30 cellular contexts compared by ENCODE assay signal in the genomic region with DNA sequence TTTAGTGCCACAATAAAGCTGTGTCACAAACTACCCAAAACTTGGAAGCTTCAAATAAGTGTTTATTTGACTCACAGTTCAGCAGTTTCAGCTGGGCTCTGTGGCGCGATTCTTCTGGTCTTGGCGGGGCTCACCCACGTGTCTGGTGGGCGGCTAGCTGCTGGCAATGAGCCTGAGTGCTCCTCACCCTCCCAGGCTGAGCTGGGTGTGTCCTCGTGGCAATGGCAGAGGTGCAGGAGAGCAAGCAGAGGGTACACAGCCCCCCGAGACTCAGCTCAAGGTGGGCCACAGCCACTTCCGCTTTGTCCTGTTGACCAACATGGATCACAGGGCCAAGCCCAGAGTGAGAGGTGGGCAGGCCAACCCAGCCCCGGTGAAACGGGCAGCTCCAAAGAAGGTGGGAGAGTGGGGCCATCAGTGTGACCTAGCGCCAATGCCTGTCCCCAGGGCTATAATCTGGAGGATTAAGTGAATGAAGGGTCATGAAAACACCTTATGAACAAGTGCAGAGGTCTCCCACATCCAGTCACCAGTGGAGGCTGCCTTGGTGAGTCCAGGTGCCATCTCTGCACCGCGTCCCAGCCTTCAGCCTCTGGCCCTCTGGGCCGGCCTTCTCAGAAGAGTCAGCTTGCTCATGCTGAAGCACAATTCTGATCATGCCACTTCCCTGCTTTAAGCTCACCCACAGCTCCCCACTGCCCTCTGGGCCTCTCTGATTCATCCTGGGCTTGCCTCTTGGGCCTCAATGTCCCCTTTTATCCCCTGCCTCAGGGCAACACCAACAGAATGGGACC.
DNase-seq lines count a peak whose midpoint lies in the region; ATAC-seq and TF ChIP-seq lines count a peak whose summit lies in the region.
"Had no signal": no experiment of that assay in that cellular context is flagged by ENCODE, and none has a peak within 500 bp of the region (broad histone marks: within the 10 kb centered on the region; RNA-seq: fewer than 3 reads in every experiment).

No MANE protein-coding gene starts in this region.

- no peak for TF ChIP-seq CTCF in brain (conservative IDR thresholded peaks at IDR 0.05)
- no peak for TF ChIP-seq CTCF in esophagus muscularis mucosa (IDR thresholded peaks at IDR 0.05)

- peaks cover 5 to 11% (median 8%) of the 10 kb centered on the region in 4 donors for H3K4me1 ChIP-seq in esophagus muscularis mucosa
- H3K4me1 ChIP-seq: BLaER1, Caco-2, foreskin keratinocyte, prostate gland had no signal

- H3K36me3 ChIP-seq in esophagus muscularis mucosa = no peaks in the 10 kb centered on the region
- H3K36me3 ChIP-seq: BLaER1, heart left ventricle, neutrophil, prostate gland, SJSA1, tibial artery had no signal

- no peak overlapping the region for H3K27ac Mint-ChIP-seq in stimulated activated naive CD8-positive, alpha-beta T cell treated with anti-CD3 and anti-CD28 coated beads, Interleukin-15, amount 100 ng/mL, for 72 hours
- H3K27ac Mint-ChIP-seq in brain = peak overlapping the region in 3 of 5 experiments; percentile 24 to 94 (median 78)
- H3K27ac Mint-ChIP-seq: activated CD4-positive, alpha-beta memory T cell treated with anti-CD3 and anti-CD28 coated beads for 36 hours; activated naive CD4-positive, alpha-beta T cell treated with anti-CD3 and anti-CD28 coated beads for 36 hours; effector memory CD8-positive, alpha-beta T cell had no signal

- ATAC-seq in stimulated activated naive CD8-positive, alpha-beta T cell treated with anti-CD3 and anti-CD28 coated beads, Interleukin-15, Interleukin-2, amounts not matched to agents 100 U/mL and 50 U/mL, for 24 hours = peak; percentile 28
- no peak for ATAC-seq in stimulated activated naive CD8-positive, alpha-beta T cell treated with anti-CD3 and anti-CD28 coated beads, Interleukin-15, amount 100 ng/mL, for 72 hours
- ATAC-seq in sciatic nerve = peak; percentile 26
- ATAC-seq: activated CD4-positive, CD25-positive, alpha-beta regulatory T cell treated with anti-CD3 and anti-CD28 coated beads, Interleukin-2, amount 50 U/mL, for 24 hours; effector memory CD8-positive, alpha-beta T cell; foreskin keratinocyte; heart left ventricle had no signal

- H3K27me3 ChIP-seq in esophagus muscularis mucosa = peaks cover 0 to 6% (median 0%) of the 10 kb centered on the region in 4 donors
- H3K27me3 ChIP-seq: BLaER1, neutrophil, SJSA1 had no signal

- H3K4me1 Mint-ChIP-seq in stimulated activated naive CD8-positive, alpha-beta T cell treated with anti-CD3 and anti-CD28 coated beads, Interleukin-15, amount 100 ng/mL, for 72 hours = peaks cover 11% of the 10 kb centered on the region
- peaks cover 47% of the 10 kb centered on the region for H3K4me1 Mint-ChIP-seq in brain

- H3K4me3 Mint-ChIP-seq in stimulated activated naive CD8-positive, alpha-beta T cell treated with anti-CD3 and anti-CD28 coated beads, Interleukin-15, amount 100 ng/mL, for 72 hours = no peak overlapping the region
- H3K4me3 Mint-ChIP-seq in brain = no peak overlapping the region
- H3K4me3 Mint-ChIP-seq: activated CD4-positive, alpha-beta memory T cell treated with anti-CD3 and anti-CD28 coated beads for 36 hours; activated naive CD4-positive, alpha-beta T cell treated with anti-CD3 and anti-CD28 coated beads for 36 hours; effector memory CD8-positive, alpha-beta T cell; H9 had no signal

- H3K4me3 ChIP-seq in esophagus muscularis mucosa = no peak overlapping the region
- H3K4me3 ChIP-seq: BLaER1, heart left ventricle, lung, prostate gland, SJSA1, tibial artery had no signal

- intact Hi-C loops in sciatic nerve (cut with DNase I) (no loop called here), esophagus muscularis mucosa (cut with DNase I) (no loop called here)

- peaks cover 29% of the 10 kb centered on the region for H3K27me3 Mint-ChIP-seq in stimulated activated naive CD8-positive, alpha-beta T cell treated with anti-CD3 and anti-CD28 coated beads, Interleukin-15, amount 100 ng/mL, for 72 hours
- peaks cover 13% of the 10 kb centered on the region for H3K27me3 Mint-ChIP-seq in brain

- H3K36me3 Mint-ChIP-seq in brain = no peaks in the 10 kb centered on the region
- H3K36me3 Mint-ChIP-seq: activated CD4-positive, alpha-beta memory T cell treated with anti-CD3 and anti-CD28 coated beads for 36 hours had no signal

- no peaks in the 10 kb centered on the region for H3K9me3 Mint-ChIP-seq in stimulated activated naive CD8-positive, alpha-beta T cell treated with anti-CD3 and anti-CD28 coated beads, Interleukin-15, amount 100 ng/mL, for 72 hours
- H3K9me3 Mint-ChIP-seq in brain = peaks cover 5 to 22% (median 8%) of the 10 kb centered on the region in 5 experiments
- H3K9me3 Mint-ChIP-seq: activated CD4-positive, alpha-beta memory T cell treated with anti-CD3 and anti-CD28 coated beads for 36 hours; activated naive CD4-positive, alpha-beta T cell treated with anti-CD3 and anti-CD28 coated beads for 36 hours; effector memory CD8-positive, alpha-beta T cell had no signal

- TF ChIP-seq POLR2A in erythroblast (IDR thresholded peaks at IDR 0.05; ENCODE audit: low read length) = no peak
- TF ChIP-seq POLR2A in esophagus muscularis mucosa (IDR thresholded peaks at IDR 0.05; ENCODE audit: low read depth) = no peak

- 77% methylated on average over 9 of the region's 14 CpGs for WGBS in esophagus muscularis mucosa

- DNase-seq in stimulated activated naive CD8-positive, alpha-beta T cell treated with anti-CD3 and anti-CD28 coated beads, Interleukin-15, Interleukin-2, amounts not matched to agents 100 U/mL and 50 U/mL, for 24 hours = no peak
- no peak for DNase-seq in stimulated activated naive CD8-positive, alpha-beta T cell treated with anti-CD3 and anti-CD28 coated beads, Interleukin-15, amount 100 ng/mL, for 72 hours
- peak; percentile 39 for DNase-seq in sciatic nerve (ENCODE audit: low spot score)
- DNase-seq in erythroblast (lab: John Stamatoyannopoulos, UW) = no peak
- DNase-seq in esophagus muscularis mucosa (ENCODE audit: extremely low spot score) = no peak
- no peak for DNase-seq in NOMO-1 treated with DMSO at 0.1 percent for 48 hours (lab: John Stamatoyannopoulos, UW; ENCODE audit: unreplicated experiment)
- DNase-seq: activated CD4-positive, alpha-beta memory T cell treated with anti-CD3 and anti-CD28 coated beads for 36 hours; activated naive CD4-positive, alpha-beta T cell treated with anti-CD3 and anti-CD28 coated beads for 36 hours; activated T-cell treated with anti-CD3 and anti-CD28 coated beads, Interleukin-2, amount 50 U/mL, for 48 hours; amygdala; Caco-2; cortex of kidney; effector memory CD8-positive, alpha-beta T cell; foreskin keratinocyte; H9; KBM-7; kidney glomerular epithelial cell; NCI-H1436 treated with DMSO at 0.1 percent for 48 hours; NCI-H345; stimulated activated naive CD4-positive, alpha-beta T cell treated with Interleukin-2 at 50 U/mL for 16 hours; T-helper 1 cell had no signal

- peaks cover 0 to 7% (median 5%) of the 10 kb centered on the region in 4 donors for H3K9me3 ChIP-seq in esophagus muscularis mucosa
- H3K9me3 ChIP-seq: Caco-2, neutrophil, prostate gland, SJSA1, tibial artery had no signal

- no peak overlapping the region for H3K27ac ChIP-seq in esophagus muscularis mucosa (replicated peaks in 1 of 4)
- H3K27ac ChIP-seq: BLaER1, foreskin keratinocyte, heart left ventricle, neutrophil, prostate gland, SJSA1, tibial artery had no signal

- no peak for TF ChIP-seq EP300 in esophagus muscularis mucosa (IDR thresholded peaks at IDR 0.05)

Comparison
In these comparisons a context has a peak if more than half of its experiments do, and no peak if none do; other contexts are left out.
1. H3K27ac Mint-ChIP-seq: peak in brain (3 of 5); none in stimulated activated naive CD8-positive, alpha-beta T cell treated with anti-CD3 and anti-CD28 coated beads, Interleukin-15, amount 100 ng/mL, for 72 hours (0 of 2).